ENCODE assay signal across 8 cellular contexts in the genomic region with DNA sequence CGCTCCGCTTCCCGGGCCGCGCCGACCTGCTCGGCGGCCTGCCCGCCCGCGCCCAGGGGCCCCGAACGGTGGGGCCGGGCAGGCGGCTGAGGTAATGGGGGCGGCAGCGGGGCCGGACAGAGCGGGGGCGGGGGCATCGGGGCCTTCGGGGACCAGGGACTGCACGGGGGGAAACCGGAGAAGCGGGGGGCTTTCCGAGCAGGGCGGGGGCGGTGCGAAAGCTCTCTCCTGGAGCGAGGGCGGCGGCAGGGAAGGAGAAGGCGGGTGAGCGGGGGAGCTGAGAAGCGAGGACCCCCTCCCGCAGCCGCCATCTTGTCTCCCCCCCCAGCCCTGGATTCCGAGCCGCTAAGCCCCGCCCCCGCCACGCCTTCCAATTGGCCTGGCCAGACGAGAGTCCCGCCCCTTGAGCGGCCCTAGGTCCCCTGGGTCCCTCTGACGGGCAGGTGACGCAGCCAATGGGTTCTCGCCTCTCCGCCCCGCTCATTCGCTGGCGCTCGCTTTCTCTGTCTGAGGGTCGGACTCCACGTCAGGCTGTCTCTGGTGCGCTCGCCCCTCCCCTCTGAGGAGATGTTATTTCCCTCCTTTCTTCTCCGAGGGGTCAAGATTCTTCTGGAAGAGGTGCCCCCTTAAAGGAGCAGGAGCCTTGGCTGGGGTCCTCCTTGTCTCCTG. TPM values are rescaled to one million over a fixed set of nuclear protein-coding genes. Genes with fewer than 3 reads are reported as not detected.
DNase-seq lines count a peak whose midpoint lies in the region; ATAC-seq and TF ChIP-seq lines count a peak whose summit lies in the region.

No MANE protein-coding gene starts in this region.

- TF ChIP-seq EP300 in suprapubic skin (IDR thresholded peaks at IDR 0.05) = no peak

- DNase-seq in GM06990 (ENCODE audit: extremely low read depth, insufficient read length) = peak; percentile 97
- peak; percentile 96 for DNase-seq in NB4 (ENCODE audit: low read depth)
- DNase-seq in SK-N-DZ (ENCODE audit: low spot score) = peak; percentile 96
- DNase-seq in activated naive CD4-positive, alpha-beta T cell treated with anti-CD3 and anti-CD28 coated beads, Interleukin-2, amount 50 U/mL, for 16 hours = peak; percentile 100
- peak; percentile 98 for DNase-seq in globus pallidus (ENCODE audit: low spot score)
- DNase-seq in nucleus accumbens (lab: John Stamatoyannopoulos, UW) = peak; percentile 81 to 100 (median 97)
- peak; percentile 99 for DNase-seq in suprapubic skin (ENCODE audit: low spot score in 2 of 2)

- TF ChIP-seq POLR2A in NB4 (IDR thresholded peaks at IDR 0.05; ENCODE audit: extremely low read depth, insufficient read length) = peak; percentile 51
- TF ChIP-seq POLR2A in suprapubic skin (IDR thresholded peaks at IDR 0.05) = no peak

- peak overlapping the region; percentile 74 for H3K4me3 ChIP-seq in GM06990 (replicated peaks; ENCODE audit: low read depth, low read length)
- peak overlapping the region; percentile 57 for H3K4me3 ChIP-seq in NB4 (ENCODE audit: low read depth, low read length)
- peak overlapping the region; percentile 69 for H3K4me3 ChIP-seq in suprapubic skin

- H3K27me3 ChIP-seq in GM06990 (replicated peaks; ENCODE audit: control insufficient read depth, insufficient read depth, low read length) (no peaks in the 10 kb centered on the region; the same call in 1 of the 2 replicates), suprapubic skin (no peaks in the 10 kb centered on the region)

- peak; percentile 90 for ATAC-seq in HG02571 (IDR thresholded peaks at IDR 0.05; ENCODE audit: unreplicated experiment)

- H3K27ac ChIP-seq in suprapubic skin = peak overlapping the region; percentile 94

- no peaks in the 10 kb centered on the region for H3K9me3 ChIP-seq in suprapubic skin

- TF ChIP-seq CTCF in GM06990 (IDR thresholded peaks at IDR 0.05; ENCODE audit: insufficient read depth, low read length, poor library complexity, severe bottlenecking) (no peak), NB4 (IDR thresholded peaks at IDR 0.05; ENCODE audit: low read depth, low read length) (no peak), suprapubic skin (IDR thresholded peaks at IDR 0.05) (no peak)

- H3K36me3 ChIP-seq in GM06990 (ENCODE audit: control insufficient read depth, insufficient read depth, low read length) (no peaks in the 10 kb centered on the region; the same call in 1 of the 2 replicates), suprapubic skin (peaks cover 17% of the 10 kb centered on the region)

- 0% methylated on average over 1 of the region's 58 CpGs for WGBS in suprapubic skin

- H3K4me1 ChIP-seq in suprapubic skin = peaks cover 17% of the 10 kb centered on the region

RNA-seq across cellular contexts. Expression of a gene that starts 0.5 kb away (rescaled TPM):
- 10.7 and 13.1 TPM in 2 replicates for polyA plus RNA-seq in SK-N-DZ (2014; cell fraction: cytosol; rRNA removed)
- 7.7 and 13.7 TPM in 2 replicates for polyA plus RNA-seq in SK-N-DZ (2014; cell fraction: nucleus; rRNA removed)
- total RNA-seq in suprapubic skin = 10 to 100 TPM; 19.3 to 28.5 (median 20.5) TPM

Comparison
In these comparisons a context has a peak if more than half of its experiments do, and no peak if none do; other contexts are left out.
1. Peak in every context shown above with its lines: DNase-seq, ATAC-seq, H3K4me3 ChIP-seq and H3K27ac ChIP-seq.